In genomic region chr5:118377420-118377819, GRCh38 we compare ENCODE assay signal across 23 cellular contexts.
DNase-seq lines count a peak whose midpoint lies in the region; ATAC-seq and TF ChIP-seq lines count a peak whose summit lies in the region.
"Had no signal": no experiment of that assay in that cellular context is flagged by ENCODE, and none has a peak within 500 bp of the region (broad histone marks: within the 10 kb centered on the region; RNA-seq: fewer than 3 reads in every experiment).

No MANE protein-coding gene starts in this region.

- CTCF ChIA-PET in activated CD8-positive, alpha-beta T cell treated with anti-CD3 and anti-CD28 coated beads for 36 hours (lab: Charles Lee), result no interaction called here

- no peak overlapping the region for H3K4me3 ChIP-seq in smooth muscle cell
- H3K4me3 ChIP-seq: BLaER1, GM12878 had no signal

- no peak overlapping the region for H3K4me3 Mint-ChIP-seq in chondrocyte (ENCODE audit: unreplicated experiment)
- no peak overlapping the region for H3K4me3 Mint-ChIP-seq in activated CD8-positive, alpha-beta T cell treated with anti-CD3 and anti-CD28 coated beads for 36 hours
- H3K4me3 Mint-ChIP-seq: CD14-positive monocyte; CD4-positive, alpha-beta memory T cell; CD4-positive, CD25-positive, alpha-beta regulatory T cell; CD8-positive, alpha-beta memory T cell had no signal

- H3K27ac Mint-ChIP-seq in chondrocyte (ENCODE audit: unreplicated experiment), result peak overlapping the region; percentile 32
- H3K27ac Mint-ChIP-seq in activated CD8-positive, alpha-beta T cell treated with anti-CD3 and anti-CD28 coated beads for 36 hours, result no peak overlapping the region
- H3K27ac Mint-ChIP-seq: CD14-positive monocyte; CD4-positive, alpha-beta memory T cell; CD4-positive, CD25-positive, alpha-beta regulatory T cell; CD8-positive, alpha-beta memory T cell had no signal

- no peaks in the 10 kb centered on the region for H3F3A ChIP-seq in smooth muscle cell (ENCODE audit: low read depth)

- intact Hi-C loops in activated CD8-positive, alpha-beta T cell treated with anti-CD3 and anti-CD28 coated beads for 36 hours (cut with micrococcal nuclease), result no loop called here

- peak overlapping the region; percentile 15 for H3K4me2 ChIP-seq in smooth muscle cell
- H3K4me2 ChIP-seq: BLaER1 had no signal

- no peak overlapping the region for H2AFZ ChIP-seq in smooth muscle cell (ENCODE audit: low read depth)

- no peak for ATAC-seq in activated CD8-positive, alpha-beta T cell treated with anti-CD3 and anti-CD28 coated beads for 36 hours
- ATAC-seq: GM12878 had no signal

- no peak overlapping the region for H3K9ac ChIP-seq in smooth muscle cell (ENCODE audit: low read depth)
- H3K9ac ChIP-seq: BLaER1 had no signal

- peak; percentile 7 for DNase-seq in amniotic epithelial cell (ENCODE audit: low read depth)
- no peak for DNase-seq in chondrocyte (ENCODE audit: low spot score)
- no peak for DNase-seq in smooth muscle cell (lab: John Stamatoyannopoulos, UW; ENCODE audit: unreplicated experiment)
- DNase-seq in KG1 (lab: John Stamatoyannopoulos, UW), result no peak
- DNase-seq in activated CD8-positive, alpha-beta T cell treated with anti-CD3 and anti-CD28 coated beads for 36 hours, result no peak
- DNase-seq: 8988T; ACHN; BE2C; C1 segment of cervical spinal cord; CD4-positive, alpha-beta memory T cell; CD4-positive, CD25-positive, alpha-beta regulatory T cell; CD8-positive, alpha-beta memory T cell; COR-L47; DMS 273 treated with DMSO at 0.1 percent for 48 hours; DMS153; DMS53; DMS79; DND-41; EL; GDM1 had no signal

- H3K4me1 Mint-ChIP-seq in chondrocyte (ENCODE audit: low read depth), result peaks cover 47% of the 10 kb centered on the region
- no peaks in the 10 kb centered on the region for H3K4me1 Mint-ChIP-seq in activated CD8-positive, alpha-beta T cell treated with anti-CD3 and anti-CD28 coated beads for 36 hours (ENCODE audit: low read depth)
- H3K4me1 Mint-ChIP-seq: CD14-positive monocyte; CD4-positive, alpha-beta memory T cell; CD4-positive, CD25-positive, alpha-beta regulatory T cell; CD8-positive, alpha-beta memory T cell had no signal

- no peaks in the 10 kb centered on the region for H3K27me3 ChIP-seq in smooth muscle cell (ENCODE audit: low read depth)
- H3K27me3 ChIP-seq: BE2C, BLaER1 had no signal

- no peak overlapping the region for H3K27ac ChIP-seq in smooth muscle cell (ENCODE audit: low read depth)
- H3K27ac ChIP-seq: BLaER1 had no signal

- H3K36me3 ChIP-seq in smooth muscle cell (ENCODE audit: low read depth), result no peaks in the 10 kb centered on the region
- H3K36me3 ChIP-seq: BE2C, BLaER1 had no signal

- POLR2A ChIA-PET in activated CD8-positive, alpha-beta T cell treated with anti-CD3 and anti-CD28 coated beads for 36 hours (lab: Charles Lee), result no interaction called here

- H4K20me1 ChIP-seq in smooth muscle cell (ENCODE audit: low read depth), result no peaks in the 10 kb centered on the region
- H4K20me1 ChIP-seq: BLaER1 had no signal

- TF ChIP-seq CTCF in chondrocyte (IDR thresholded peaks at IDR 0.05) (no peak), smooth muscle cell (IDR thresholded peaks at IDR 0.05; ENCODE audit: borderline replicate concordance, insufficient read depth, poor library complexity, severe bottlenecking) (no peak)
- no peak for TF ChIP-seq CTCF in activated CD8-positive, alpha-beta T cell treated with anti-CD3 and anti-CD28 coated beads for 36 hours (IDR thresholded peaks at IDR 0.05)

- H3K27me3 Mint-ChIP-seq in chondrocyte (ENCODE audit: low read depth), result no peaks in the 10 kb centered on the region
- no peaks in the 10 kb centered on the region for H3K27me3 Mint-ChIP-seq in activated CD8-positive, alpha-beta T cell treated with anti-CD3 and anti-CD28 coated beads for 36 hours
- H3K27me3 Mint-ChIP-seq: CD4-positive, alpha-beta memory T cell; CD4-positive, CD25-positive, alpha-beta regulatory T cell; CD8-positive, alpha-beta memory T cell had no signal

- H3K79me2 ChIP-seq in smooth muscle cell (ENCODE audit: low read depth), result no peaks in the 10 kb centered on the region

- no peaks in the 10 kb centered on the region for H3K9me3 ChIP-seq in smooth muscle cell (replicated peaks; ENCODE audit: low read depth)
- H3K9me3 ChIP-seq: BE2C, BLaER1 had no signal

- no peaks in the 10 kb centered on the region for H3K36me3 Mint-ChIP-seq in chondrocyte (ENCODE audit: low read depth)
- H3K36me3 Mint-ChIP-seq in activated CD8-positive, alpha-beta T cell treated with anti-CD3 and anti-CD28 coated beads for 36 hours (ENCODE audit: low read depth), result no peaks in the 10 kb centered on the region
- H3K36me3 Mint-ChIP-seq: CD14-positive monocyte; CD4-positive, alpha-beta memory T cell; CD4-positive, CD25-positive, alpha-beta regulatory T cell; CD8-positive, alpha-beta memory T cell had no signal

- no peaks in the 10 kb centered on the region for H3K9me3 Mint-ChIP-seq in chondrocyte (ENCODE audit: low read depth)
- peaks cover 2% of the 10 kb centered on the region for H3K9me3 Mint-ChIP-seq in activated CD8-positive, alpha-beta T cell treated with anti-CD3 and anti-CD28 coated beads for 36 hours

- H3K4me1 ChIP-seq in smooth muscle cell (ENCODE audit: low read depth), result no peaks in the 10 kb centered on the region
- H3K4me1 ChIP-seq: BE2C, BLaER1 had no signal
